Comparison of ENCODE assay signal across 9 cellular contexts in genomic region chr13:110559429-110559943, GRCh38. TPM values are rescaled to one million over a fixed set of nuclear protein-coding genes. Genes with fewer than 3 reads are reported as not detected.
DNase-seq lines count a peak whose midpoint lies in the region; ATAC-seq, FAIRE-seq and TF ChIP-seq lines count a peak whose summit lies in the region.
"Had no signal": no experiment of that assay in that cellular context is flagged by ENCODE, and none has a peak within 500 bp of the region (broad histone marks: within the 10 kb centered on the region; RNA-seq: fewer than 3 reads in every experiment).

No MANE protein-coding gene starts in this region.

- H3K4me1 Mint-ChIP-seq in naive thymus-derived CD8-positive, alpha-beta T cell: peaks cover 29 to 40% (median 33%) of the 10 kb centered on the region in 4 donors

- POLR2A ChIA-PET in AG04450 (lab: Yijun Ruan, JAX): interaction anchor here (0.6 kb wide), 1 partner anchor 36 kb away, joined by 3 read pairs; no protein-coding TSS in a partner anchor
- POLR2A ChIA-PET in naive thymus-derived CD8-positive, alpha-beta T cell (lab: Charles Lee): no interaction called here

- peaks cover 4% of the 10 kb centered on the region for H3K27me3 ChIP-seq in AG04450 (ENCODE audit: control insufficient read depth, insufficient read depth, low read length)

- peaks cover 0 to 5% (median 0%) of the 10 kb centered on the region in 9 donors for H3K9me3 Mint-ChIP-seq in naive thymus-derived CD8-positive, alpha-beta T cell

- FAIRE-seq in HTR-8/SVneo (lab: Jason Lieb, UNC): no peak

- H3K27ac ChIP-seq in AG04450 (ENCODE audit: low read depth, low read length): no peak overlapping the region

- H3K4me3 Mint-ChIP-seq in naive thymus-derived CD8-positive, alpha-beta T cell: peak overlapping the region in 5 of 10 donors; percentile 50 to 89 (median 62)

- H3K9me3 ChIP-seq in AG04450 (ENCODE audit: control insufficient read depth, insufficient read depth, low read length): peaks cover 12% of the 10 kb centered on the region

- DNase-seq in AG04450 (ENCODE audit: low read depth, low spot score): no peak
- DNase-seq in NCI-H2029 (lab: John Stamatoyannopoulos, UW): peak; percentile 82
- DNase-seq in fibroblast of gingiva (ENCODE audit: low read depth): peak; percentile 58
- no peak for DNase-seq in naive thymus-derived CD8-positive, alpha-beta T cell
- DNase-seq in occipital lobe (lab: John Stamatoyannopoulos, UW): no peak
- no peak for DNase-seq in HTR-8/SVneo (ENCODE audit: insufficient read length, low spot score)
- DNase-seq: amniotic stem cell had no signal

- H3K36me3 Mint-ChIP-seq in naive thymus-derived CD8-positive, alpha-beta T cell: peaks cover 0 to 5% (median 5%) of the 10 kb centered on the region in 3 donors

- H3K27me3 Mint-ChIP-seq in naive thymus-derived CD8-positive, alpha-beta T cell: peaks cover 0 to 3% (median 0%) of the 10 kb centered on the region in 5 donors

- TF ChIP-seq CTCF in AG04450 (IDR thresholded peaks at IDR 0.05; ENCODE audit: low read depth, low read length): no peak

- CTCF ChIA-PET in AG04450 (lab: Charles Lee): interaction anchor here (0.6 to 1.2 kb wide), 2 partner anchors 11 to 20 kb away, joined by 4 to 6 read pairs; no protein-coding TSS in a partner anchor

- H3K4me3 ChIP-seq in AG04450 (ENCODE audit: low read depth, low read length): peak overlapping the region; percentile 41; the same call in 1 of the 2 replicates

- peak overlapping the region in 6 of 10 donors; percentile 15 to 87 (median 56) for H3K27ac Mint-ChIP-seq in naive thymus-derived CD8-positive, alpha-beta T cell

- no peak for ATAC-seq in naive thymus-derived CD8-positive, alpha-beta T cell
- ATAC-seq in HG02798 (IDR thresholded peaks at IDR 0.05; ENCODE audit: poor library complexity, unreplicated experiment) (no peak), HG03439 (IDR thresholded peaks at IDR 0.05; ENCODE audit: unreplicated experiment) (no peak)

RNA-seq across cellular contexts. Expression of gene RAB20, which starts 2.0 kb away (rescaled TPM):
- 1.9 and 2.2 TPM in 2 replicates for polyA plus RNA-seq in AG04450 (2011; rRNA removed)
- polyA minus RNA-seq in AG04450 (2011; rRNA and poly(A)+ RNA removed): 0.78 and 1.2 TPM in 2 replicates
- 1 to 10 TPM; 2.2 to 2.9 TPM for total RNA-seq in naive thymus-derived CD8-positive, alpha-beta T cell
- 1 to 10 TPM; 2.4 to 4.5 (median 3.3) TPM for polyA plus RNA-seq in naive thymus-derived CD8-positive, alpha-beta T cell
- total RNA-seq in occipital lobe: 2.5 TPM

RNA-seq across cellular contexts. Expression of gene NAXD, which starts 55.9 kb away (rescaled TPM):
- polyA plus RNA-seq in AG04450 (2011; rRNA removed): 33.3 and 35.0 TPM in 2 replicates
- 17.8 and 24.8 TPM in 2 replicates for polyA minus RNA-seq in AG04450 (2011; rRNA and poly(A)+ RNA removed)
- total RNA-seq in naive thymus-derived CD8-positive, alpha-beta T cell: 10 to 100 TPM; 34.3 to 38.1 TPM
- polyA plus RNA-seq in naive thymus-derived CD8-positive, alpha-beta T cell: 10 to 100 TPM; 10.4 to 26.9 (median 18.1) TPM
- total RNA-seq in occipital lobe: 27.5 TPM

Comparison
In these comparisons a context has a peak if more than half of its experiments do, and no peak if none do; other contexts are left out.
1. DNase-seq: peak in NCI-H2029 (single experiment) and fibroblast of gingiva (single experiment); none in AG04450 (single experiment), naive thymus-derived CD8-positive, alpha-beta T cell (0 of 10), occipital lobe (single experiment) and HTR-8/SVneo (single experiment).